12 cellular contexts compared by ENCODE assay signal in the genomic region with DNA sequence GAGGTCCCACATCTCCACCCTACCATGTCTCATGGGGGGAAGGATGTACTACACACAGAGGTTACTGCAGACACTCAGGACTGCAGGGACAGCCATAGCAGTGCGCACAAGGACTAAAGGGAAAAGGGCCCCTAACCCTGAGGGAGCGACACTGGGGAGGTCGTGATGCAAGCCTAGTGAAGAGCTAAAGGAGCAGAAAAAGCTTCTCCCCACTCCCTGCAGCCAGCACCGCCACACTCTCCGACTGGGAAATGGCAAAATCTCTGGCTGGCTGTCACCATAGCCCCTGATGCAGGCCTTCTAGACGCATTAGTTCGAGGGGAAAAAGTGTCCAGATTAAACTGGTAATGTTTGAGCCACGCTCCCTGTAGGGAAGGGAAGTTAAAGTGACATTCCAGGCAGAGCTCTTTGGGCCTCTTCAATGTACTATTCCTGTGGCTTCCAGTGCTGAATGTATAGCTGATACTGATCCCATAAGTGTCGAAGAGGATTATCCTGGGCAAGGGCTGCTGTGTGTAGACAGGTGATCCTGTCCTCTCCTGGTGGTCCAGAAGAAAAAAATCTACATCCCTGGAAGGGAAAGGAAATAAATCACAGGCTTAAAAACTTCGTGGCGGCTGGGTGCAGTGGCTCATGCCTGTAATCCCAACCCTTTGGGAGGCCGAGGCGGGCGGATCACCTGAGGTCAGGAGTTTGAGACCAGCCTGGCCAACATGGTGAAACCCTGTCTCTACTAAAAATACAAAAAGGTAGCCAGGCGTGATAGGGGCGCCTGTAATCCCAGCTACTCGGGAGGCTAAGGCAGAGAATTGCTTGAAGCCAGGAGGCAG. TPM values are rescaled to one million over a fixed set of nuclear protein-coding genes. Genes with fewer than 3 reads are reported as not detected.
DNase-seq lines count a peak whose midpoint lies in the region; ATAC-seq lines count a peak whose summit lies in the region.
"Had no signal": no experiment of that assay in that cellular context is flagged by ENCODE, and none has a peak within 500 bp of the region (broad histone marks: within the 10 kb centered on the region; RNA-seq: fewer than 3 reads in every experiment).

No MANE protein-coding gene starts in this region.

- H3K4me3 ChIP-seq in HUES6 (ENCODE audit: low read depth, low read length), result no peak overlapping the region
- H3K4me3 ChIP-seq in subcutaneous abdominal adipose tissue (ENCODE audit: low read depth in 1 of 5, low read length in 5 of 5), result peak overlapping the region in 2 of 5 donors; percentile 23 to 25

- no peak for ATAC-seq in activated T-helper 17 cell treated with anti-CD3 and anti-CD28 coated beads, Interleukin-2, amount 50 U/mL, for 72 hours (replicated peaks)
- ATAC-seq in GM18867 (IDR thresholded peaks at IDR 0.05; ENCODE audit: unreplicated experiment) (no peak), GM21447 (IDR thresholded peaks at IDR 0.05; ENCODE audit: unreplicated experiment) (no peak)

- no peaks in the 10 kb centered on the region for H3K36me3 Mint-ChIP-seq in activated T-helper 17 cell treated with anti-CD3 and anti-CD28 coated beads, Interleukin-2, amount 50 U/mL, for 72 hours (ENCODE audit: low read depth)

- H3K4me3 Mint-ChIP-seq in activated T-helper 17 cell treated with anti-CD3 and anti-CD28 coated beads, Interleukin-2, amount 50 U/mL, for 72 hours, result no peak overlapping the region
- H3K4me3 Mint-ChIP-seq: activated T-cell treated with anti-CD3 and anti-CD28 coated beads, Interleukin-2, amount 50 U/mL, for 24 hours had no signal

- H3K4me1 Mint-ChIP-seq in activated T-helper 17 cell treated with anti-CD3 and anti-CD28 coated beads, Interleukin-2, amount 50 U/mL, for 72 hours, result peaks cover 5% of the 10 kb centered on the region

- H3K9me3 Mint-ChIP-seq in activated T-helper 17 cell treated with anti-CD3 and anti-CD28 coated beads, Interleukin-2, amount 50 U/mL, for 72 hours, result no peaks in the 10 kb centered on the region
- H3K9me3 Mint-ChIP-seq: activated T-cell treated with anti-CD3 and anti-CD28 coated beads, Interleukin-2, amount 50 U/mL, for 24 hours had no signal

- H3K9ac ChIP-seq in HUES6 (ENCODE audit: low read length), result peak overlapping the region; percentile 6
- H3K9ac ChIP-seq in subcutaneous abdominal adipose tissue (ENCODE audit: low read length in 5 of 5), result peak overlapping the region in 3 of 5 donors; percentile 22 to 34 (median 23)

- H3K27me3 ChIP-seq in HUES6 (ENCODE audit: control insufficient read depth, insufficient read depth, low read length) (no peaks in the 10 kb centered on the region), subcutaneous abdominal adipose tissue (ENCODE audit: control insufficient read depth in 5 of 5, insufficient read depth in 4 of 5, low read length in 5 of 5) (no peaks in the 10 kb centered on the region)
- H3K27me3 ChIP-seq: BE2C had no signal

- H3K27ac Mint-ChIP-seq in activated T-helper 17 cell treated with anti-CD3 and anti-CD28 coated beads, Interleukin-2, amount 50 U/mL, for 72 hours, result peak overlapping the region; percentile 59
- H3K27ac Mint-ChIP-seq: activated T-cell treated with anti-CD3 and anti-CD28 coated beads, Interleukin-2, amount 50 U/mL, for 24 hours had no signal

- H3K4me1 ChIP-seq in HUES6 (ENCODE audit: control insufficient read depth, insufficient read depth, low read length), result peaks cover 38% of the 10 kb centered on the region
- H3K4me1 ChIP-seq in subcutaneous abdominal adipose tissue (ENCODE audit: control insufficient read depth in 5 of 5, insufficient read depth in 5 of 5, low read length in 5 of 5), result peaks cover 12 to 55% (median 32%) of the 10 kb centered on the region in 5 donors

- no peaks in the 10 kb centered on the region for H3K27me3 Mint-ChIP-seq in activated T-helper 17 cell treated with anti-CD3 and anti-CD28 coated beads, Interleukin-2, amount 50 U/mL, for 72 hours
- H3K27me3 Mint-ChIP-seq: activated T-cell treated with anti-CD3 and anti-CD28 coated beads, Interleukin-2, amount 50 U/mL, for 24 hours had no signal

- H3K9me3 ChIP-seq in HUES6 (ENCODE audit: control insufficient read depth, insufficient read depth, low read depth, low read length), result no peaks in the 10 kb centered on the region
- no peaks in the 10 kb centered on the region for H3K9me3 ChIP-seq in subcutaneous abdominal adipose tissue (ENCODE audit: control insufficient read depth in 5 of 5, low read length in 5 of 5)
- H3K9me3 ChIP-seq: BE2C had no signal

- H3K36me3 ChIP-seq in HUES6 (ENCODE audit: control insufficient read depth, insufficient read depth, low read length), result no peaks in the 10 kb centered on the region
- H3K36me3 ChIP-seq in subcutaneous abdominal adipose tissue (ENCODE audit: control insufficient read depth in 5 of 5, insufficient read depth in 5 of 5, low read length in 5 of 5), result no peaks in the 10 kb centered on the region
- H3K36me3 ChIP-seq: BE2C had no signal

- DNase-seq in medulla oblongata (ENCODE audit: extremely low spot score), result peak; percentile 39
- DNase-seq in DMS53 (lab: John Stamatoyannopoulos, UW), result no peak
- DNase-seq in NCI-H774 (lab: John Stamatoyannopoulos, UW), result no peak
- DNase-seq: activated T-cell treated with anti-CD3 and anti-CD28 coated beads, Interleukin-2, amount 50 U/mL, for 24 hours; NCI-H1436 treated with DMSO at 0.1 percent for 48 hours had no signal

- H3K27ac ChIP-seq in HUES6 (ENCODE audit: low read depth, low read length), result peak overlapping the region; percentile 68; the same call in 1 of the 2 replicates
- H3K27ac ChIP-seq in subcutaneous abdominal adipose tissue (ENCODE audit: low read depth, low read length), result peak overlapping the region; percentile 78

RNA-seq across cellular contexts. Expression of gene POMT2, which starts 5.4 kb away (rescaled TPM):
- total RNA-seq in activated T-helper 17 cell treated with anti-CD3 and anti-CD28 coated beads, Interleukin-2, amount 50 U/mL, for 72 hours, result 10 to 100 TPM; 10.9 to 26.0 TPM

RNA-seq across cellular contexts. Expression of gene GSTZ1, which starts 5.5 kb away (rescaled TPM):
- total RNA-seq in activated T-helper 17 cell treated with anti-CD3 and anti-CD28 coated beads, Interleukin-2, amount 50 U/mL, for 72 hours, result 10 to 100 TPM; 11.0 to 13.1 TPM

RNA-seq across cellular contexts. Expression of gene NGB, which starts 44.3 kb away (rescaled TPM):
- total RNA-seq in activated T-helper 17 cell treated with anti-CD3 and anti-CD28 coated beads, Interleukin-2, amount 50 U/mL, for 72 hours, result not detected
- total RNA-seq: HT-29 had no signal
